ENCODE assay signal across 8 cellular contexts in the genomic region with DNA sequence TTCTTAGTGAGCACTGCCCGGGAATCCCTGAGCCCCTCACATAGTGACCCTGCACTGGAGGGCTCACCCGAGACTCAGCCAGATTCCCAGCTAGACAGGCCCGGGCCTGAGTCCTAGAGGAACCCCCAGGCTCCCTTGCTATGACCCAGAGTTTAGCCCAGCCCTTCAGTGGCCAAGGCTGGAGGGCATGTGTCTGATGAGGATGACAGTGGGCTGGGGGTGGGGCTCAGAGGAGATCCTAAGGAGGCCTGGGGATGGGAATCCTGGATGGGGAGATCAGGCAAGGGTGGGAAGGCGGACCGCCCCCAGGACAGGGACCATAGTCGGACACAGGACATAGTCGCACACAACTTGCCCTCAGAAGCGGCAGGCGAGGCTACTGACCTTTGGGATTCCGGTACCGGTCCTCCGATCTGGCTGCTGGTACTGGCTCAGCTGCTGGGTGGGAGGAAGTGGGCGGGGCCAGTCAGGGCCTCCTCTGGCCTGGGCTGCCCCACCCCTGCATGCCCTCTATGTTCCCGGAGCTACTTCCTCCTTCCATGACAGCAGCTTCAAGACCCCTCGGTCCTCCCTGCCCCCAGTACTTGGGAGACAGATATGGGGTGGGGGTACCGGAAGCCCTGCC. TPM values are rescaled to one million over a fixed set of nuclear protein-coding genes. Genes with fewer than 3 reads are reported as not detected.
DNase-seq lines count a peak whose midpoint lies in the region; ATAC-seq, FAIRE-seq and TF ChIP-seq lines count a peak whose summit lies in the region.

No MANE protein-coding gene starts in this region.

- H3K4me3 ChIP-seq in K562: no peak overlapping the region
- H3K4me3 ChIP-seq in uterus: no peak overlapping the region
- no peak overlapping the region for H3K4me3 ChIP-seq in PC-9

- peaks cover 9 to 24% of the 10 kb centered on the region in 2 experiments; a peak in 4 of 5 replicates for H3K27me3 ChIP-seq in K562 (ENCODE audit: control insufficient read depth in 2 of 2, insufficient read depth in 2 of 2, low read length in 2 of 2)
- no peaks in the 10 kb centered on the region for H3K27me3 ChIP-seq in uterus
- H3K27me3 ChIP-seq in PC-9 (ENCODE audit: insufficient read depth, low read depth): peaks cover 14% of the 10 kb centered on the region; the same call in 1 of the 2 replicates

- no peaks in the 10 kb centered on the region for H3K9me2 ChIP-seq in PC-9 (ENCODE audit: insufficient read depth)

- no peaks in the 10 kb centered on the region for H3F3A ChIP-seq in PC-9 (ENCODE audit: insufficient read depth, low read depth)

- peak overlapping the region; percentile 43 to 95 for H3K27ac Mint-ChIP-seq in natural killer cell

- WGBS in K562 (ENCODE audit: insufficient coverage, low coverage, missing lambda C conversion rate): 32% methylated on average over 16 of the region's 16 CpGs

- H3K9me3 ChIP-seq in K562 (replicated peaks; ENCODE audit: control insufficient read depth, insufficient read depth, low read depth, low read length) (no peaks in the 10 kb centered on the region), uterus (no peaks in the 10 kb centered on the region), PC-9 (ENCODE audit: insufficient read depth, low read depth) (no peaks in the 10 kb centered on the region)

- H3K27ac ChIP-seq in K562 (ENCODE audit: extremely low read depth, low read depth, low read length) (no peak overlapping the region), uterus (peak overlapping the region; percentile 57 to 58), PC-9 (no peak overlapping the region)

- intact Hi-C loops in K562 (cut with micrococcal nuclease) (no loop called here), natural killer cell (cut with micrococcal nuclease) (no loop called here), uterus (cut with DNase I; ENCODE audit: low total_unique reads) (no loop called here), PC-9 (cut with micrococcal nuclease; ENCODE audit: unreplicated experiment) (no loop called here)

- peaks cover 13 to 30% of the 10 kb centered on the region in 2 donors for H3K4me1 Mint-ChIP-seq in natural killer cell

- POLR2A ChIA-PET in K562 (lab: Yijun Ruan, JAX) (interaction anchor here (0.9 to 2.0 kb wide), 3 partner anchors 9 to 287 kb away, joined by 3 to 5 read pairs (median 3); no protein-coding TSS in a partner anchor), PC-9 (lab: Charles Lee; ENCODE audit: unreplicated experiment) (no interaction called here)

- no peak for TF ChIP-seq EP300 in K562 (IDR thresholded peaks at IDR 0.05; ENCODE audit: low read length)

- peak overlapping the region; percentile 28; the same call in 1 of the 2 replicates for H2AFZ ChIP-seq in K562 (ENCODE audit: low read depth, low read length)
- no peak overlapping the region for H2AFZ ChIP-seq in PC-9

- ATAC-seq in K562 (peak; percentile 81), natural killer cell (peak; percentile 74 to 83 (median 79)), HG03175 (IDR thresholded peaks at IDR 0.05; ENCODE audit: unreplicated experiment) (no peak)

- H3K4me2 ChIP-seq in K562 (ENCODE audit: insufficient read depth, low read length) (peak overlapping the region; percentile 9; the same call in 1 of the 2 replicates), PC-9 (no peak overlapping the region)

- H3K79me2 ChIP-seq in K562 (ENCODE audit: control insufficient read depth, insufficient read depth, low read length): no peaks in the 10 kb centered on the region
- no peaks in the 10 kb centered on the region for H3K79me2 ChIP-seq in PC-9 (ENCODE audit: low read depth)

- H3K9ac ChIP-seq in K562 (ENCODE audit: insufficient read depth in 1 of 2, low read depth in 2 of 2, low read length in 2 of 2): peak overlapping the region in 1 of 2 experiments; percentile 45; a peak in 2 of 4 replicates

- CTCF ChIA-PET in K562 (lab: Yijun Ruan, JAX; ENCODE audit: low intra/inter-chr PET ratio): no interaction called here
- CTCF ChIA-PET in PC-9 (lab: Charles Lee): no interaction called here

- TF ChIP-seq CTCF in K562 (IDR thresholded peaks at IDR 0.05 in 2 of 3, conservative IDR thresholded peaks at IDR 0.05 in 1 of 3; ENCODE audit: insufficient read depth in 2 of 3, low read depth in 1 of 3, low read length in 3 of 3) (no peak), natural killer cell (IDR thresholded peaks at IDR 0.05) (no peak), uterus (IDR thresholded peaks at IDR 0.05) (no peak), PC-9 (conservative IDR thresholded peaks at IDR 0.05) (no peak)

- H4K20me1 ChIP-seq in K562 (replicated peaks; ENCODE audit: control insufficient read depth, insufficient read depth, low read length) (no peaks in the 10 kb centered on the region), PC-9 (ENCODE audit: insufficient read depth) (no peaks in the 10 kb centered on the region)

- no peak for TF ChIP-seq RAD21 in K562 (CRISPR knock-in tag; conservative IDR thresholded peaks at IDR 0.05 in 1 of 2, IDR thresholded peaks at IDR 0.05 in 1 of 2)

- DNase-seq in activated gamma-delta T cell treated with Interleukin-2 at 50 U/mL for 16 hours (peak; percentile 62), activated gamma-delta T cell (lab: John Stamatoyannopoulos, UW) (no peak), T-helper 1 cell (peak; percentile 54 to 75 (median 58)), K562 (ENCODE audit: extremely low read depth in 1 of 4, low spot score in 3 of 4) (peak; percentile 53 to 82 (median 70)), natural killer cell (peak; percentile 53), uterus (peak; percentile 31 to 68), PC-9 (no peak)

- H3K27me3 Mint-ChIP-seq in natural killer cell (ENCODE audit: low read depth in 2 of 2): no peaks in the 10 kb centered on the region

- peak overlapping the region; percentile 91 for H3K4me3 Mint-ChIP-seq in natural killer cell

- H3K4me1 ChIP-seq in K562 (replicated peaks in 1 of 2; ENCODE audit: control insufficient read depth in 2 of 2, insufficient read depth in 2 of 2, low read length in 2 of 2) (peaks cover 0 to 33% of the 10 kb centered on the region in 2 experiments; a peak in 2 of 5 replicates), uterus (no peaks in the 10 kb centered on the region), PC-9 (replicated peaks; ENCODE audit: insufficient read depth) (no peaks in the 10 kb centered on the region)

- in situ Hi-C loops in K562 (cut with MboI): no loop called here

- FAIRE-seq in K562 (lab: Jason Lieb, UNC): peak; percentile 11

- no TSS peak for BruUV-seq in K562 (replicated peaks; lab: Mats Ljungman, UMichigan)
- BruUV-seq in PC-9 (replicated peaks; lab: Mats Ljungman, UMichigan): no TSS peak

- no peaks in the 10 kb centered on the region for H3K36me3 Mint-ChIP-seq in natural killer cell

- no peak for TF ChIP-seq POLR2A in K562 (conservative IDR thresholded peaks at IDR 0.05)
- no peak for TF ChIP-seq POLR2A in uterus (IDR thresholded peaks at IDR 0.05)

- H3K36me3 ChIP-seq in K562 (ENCODE audit: control insufficient read depth, insufficient read depth, low read length): no peaks in the 10 kb centered on the region
- no peaks in the 10 kb centered on the region for H3K36me3 ChIP-seq in uterus
- no peaks in the 10 kb centered on the region for H3K36me3 ChIP-seq in PC-9 (ENCODE audit: low read depth)

- no peaks in the 10 kb centered on the region for H3K9me3 Mint-ChIP-seq in natural killer cell

- H3K9me1 ChIP-seq in K562 (ENCODE audit: control insufficient read depth, insufficient read depth, low read length): no peaks in the 10 kb centered on the region

RNA-seq across cellular contexts. Expression of a gene that starts 1.1 kb away (rescaled TPM):
- total RNA-seq in K562 (2011; cell fraction: chromatin; rRNA removed; ENCODE audit: low replicate concordance): not detected in 2 replicates
- not detected in 2 replicates for total RNA-seq in K562 (2011; cell fraction: nucleolus; rRNA removed)
- 0.59 TPM in 1 of 2 replicates, not detected in the other for total RNA-seq in K562 (2011; cell fraction: nucleoplasm; rRNA removed)
- not detected in 2 replicates for total RNA-seq in K562 (2014; rRNA removed)
- 0.44 TPM in 1 of 2 replicates, not detected in the other for total RNA-seq in K562 (2014; rRNA removed; fragmentation: Illumina TruSeq; extraction: Trizol)
- not detected in 2 replicates for total RNA-seq in K562 (2015; rRNA removed; fragmentation: Illumina TruSeq; extraction: Trizol)
- total RNA-seq in K562 (2021): 0.38 and 0.62 TPM in 2 replicates
- polyA plus RNA-seq in K562 (2011; rRNA removed): 0.34 and 0.50 TPM in 2 replicates
- 0.36 and 0.80 TPM in 2 replicates for polyA plus RNA-seq in K562 (2011; cell fraction: cytosol; rRNA removed)
- 0.38 and 0.46 TPM in 2 replicates for polyA plus RNA-seq in K562 (2011; cell fraction: nucleus; rRNA removed)
- 0.86 and 0.99 TPM in 2 replicates for polyA plus RNA-seq in K562 (2012)
- 0.12 and 0.39 TPM in 2 replicates for polyA plus RNA-seq in K562 (2014; fragmentation: Illumina TruSeq; extraction: Trizol)
- under 1 TPM; 0.15 to 0.18 TPM for polyA plus RNA-seq in K562 (2014; fragmentation: Nextera tagmentation; extraction: Ambion mirVana)
- 0.57 TPM in 1 of 2 replicates, not detected in the other for polyA plus RNA-seq in K562 (2014; rRNA removed)
- not detected in 2 replicates for polyA minus RNA-seq in K562 (2011; rRNA and poly(A)+ RNA removed)
- polyA minus RNA-seq in K562 (2011; cell fraction: cytosol; rRNA and poly(A)+ RNA removed): not detected in 2 replicates
- not detected in 2 replicates for polyA minus RNA-seq in K562 (2011; cell fraction: nucleus; rRNA and poly(A)+ RNA removed)
- total RNA-seq in natural killer cell: 10 to 100 TPM; 26.9 to 28.9 (median 27.2) TPM
- total RNA-seq in uterus: 10 to 100 TPM in 1 of 4 donors, 1 to 10 TPM in 2, under 1 TPM in 1; 0.29 to 13.4 (median 4.9) TPM
- total RNA-seq in PC-9 (2021): not detected in 2 replicates

RNA-seq across cellular contexts. Expression of a gene that starts 12.4 kb away (rescaled TPM):
- total RNA-seq in K562 (2011; cell fraction: chromatin; rRNA removed; ENCODE audit: low replicate concordance): not detected in 2 replicates
- total RNA-seq in K562 (2011; cell fraction: nucleolus; rRNA removed): not detected in 2 replicates
- not detected in 2 replicates for total RNA-seq in K562 (2011; cell fraction: nucleoplasm; rRNA removed)
- total RNA-seq in K562 (2014; rRNA removed): not detected in 2 replicates
- total RNA-seq in K562 (2014; rRNA removed; fragmentation: Illumina TruSeq; extraction: Trizol): not detected in 2 replicates
- not detected in 2 replicates for total RNA-seq in K562 (2015; rRNA removed; fragmentation: Illumina TruSeq; extraction: Trizol)
- total RNA-seq in K562 (2021): not detected in 2 replicates
- not detected in 2 replicates for polyA plus RNA-seq in K562 (2011; rRNA removed)
- polyA plus RNA-seq in K562 (2011; cell fraction: cytosol; rRNA removed): not detected in 2 replicates
- polyA plus RNA-seq in K562 (2011; cell fraction: nucleus; rRNA removed): not detected in 2 replicates
- polyA plus RNA-seq in K562 (2012): not detected in 2 replicates
- not detected in 2 replicates for polyA plus RNA-seq in K562 (2014; fragmentation: Illumina TruSeq; extraction: Trizol)
- polyA plus RNA-seq in K562 (2014; fragmentation: Nextera tagmentation; extraction: Ambion mirVana): not detected
- polyA plus RNA-seq in K562 (2014; rRNA removed): not detected in 2 replicates
- not detected in 2 replicates for polyA minus RNA-seq in K562 (2011; rRNA and poly(A)+ RNA removed)
- not detected in 2 replicates for polyA minus RNA-seq in K562 (2011; cell fraction: cytosol; rRNA and poly(A)+ RNA removed)
- polyA minus RNA-seq in K562 (2011; cell fraction: nucleus; rRNA and poly(A)+ RNA removed): not detected in 2 replicates
- not detected for total RNA-seq in natural killer cell
- total RNA-seq in uterus: not detected
- not detected in 2 replicates for total RNA-seq in PC-9 (2021)

RNA-seq across cellular contexts. Expression of a gene that starts 20.0 kb away (rescaled TPM):
- not detected in 2 replicates for total RNA-seq in K562 (2011; cell fraction: chromatin; rRNA removed; ENCODE audit: low replicate concordance)
- total RNA-seq in K562 (2011; cell fraction: nucleolus; rRNA removed): not detected in 2 replicates
- not detected in 2 replicates for total RNA-seq in K562 (2011; cell fraction: nucleoplasm; rRNA removed)
- total RNA-seq in K562 (2014; rRNA removed) (not detected in 2 replicates), K562 (2014; rRNA removed; fragmentation: Illumina TruSeq; extraction: Trizol) (not detected in 2 replicates), K562 (2015; rRNA removed; fragmentation: Illumina TruSeq; extraction: Trizol) (not detected in 2 replicates), K562 (2021) (not detected in 2 replicates), natural killer cell (not detected), uterus (not detected), PC-9 (2021) (not detected in 2 replicates)
- polyA plus RNA-seq in K562 (2011; rRNA removed) (not detected in 2 replicates), K562 (2014; fragmentation: Illumina TruSeq; extraction: Trizol) (not detected in 2 replicates), K562 (2014; fragmentation: Nextera tagmentation; extraction: Ambion mirVana) (not detected), K562 (2014; rRNA removed) (not detected in 2 replicates)
- polyA plus RNA-seq in K562 (2011; cell fraction: cytosol; rRNA removed): not detected in 2 replicates
- not detected in 2 replicates for polyA plus RNA-seq in K562 (2011; cell fraction: nucleus; rRNA removed)
- not detected in 2 replicates for polyA plus RNA-seq in K562 (2012)
- polyA minus RNA-seq in K562 (2011; rRNA and poly(A)+ RNA removed): not detected in 2 replicates
- not detected in 2 replicates for polyA minus RNA-seq in K562 (2011; cell fraction: cytosol; rRNA and poly(A)+ RNA removed)
- polyA minus RNA-seq in K562 (2011; cell fraction: nucleus; rRNA and poly(A)+ RNA removed): not detected in 2 replicates

RNA-seq across cellular contexts. Expression of a gene that starts 34.7 kb away (rescaled TPM):
- total RNA-seq in K562 (2011; cell fraction: chromatin; rRNA removed; ENCODE audit: low replicate concordance): not detected in 2 replicates
- total RNA-seq in K562 (2011; cell fraction: nucleolus; rRNA removed): not detected in 2 replicates
- total RNA-seq in K562 (2011; cell fraction: nucleoplasm; rRNA removed): not detected in 2 replicates
- total RNA-seq in K562 (2014; rRNA removed) (not detected in 2 replicates), K562 (2014; rRNA removed; fragmentation: Illumina TruSeq; extraction: Trizol) (not detected in 2 replicates), K562 (2015; rRNA removed; fragmentation: Illumina TruSeq; extraction: Trizol) (not detected in 2 replicates), K562 (2021) (not detected in 2 replicates), natural killer cell (not detected), uterus (not detected), PC-9 (2021) (not detected in 2 replicates)
- polyA plus RNA-seq in K562 (2011; rRNA removed) (not detected in 2 replicates), K562 (2014; fragmentation: Illumina TruSeq; extraction: Trizol) (not detected in 2 replicates), K562 (2014; fragmentation: Nextera tagmentation; extraction: Ambion mirVana) (not detected), K562 (2014; rRNA removed) (not detected in 2 replicates)
- not detected in 2 replicates for polyA plus RNA-seq in K562 (2011; cell fraction: cytosol; rRNA removed)
- polyA plus RNA-seq in K562 (2011; cell fraction: nucleus; rRNA removed): not detected in 2 replicates
- 0.25 TPM in 1 of 2 replicates, not detected in the other for polyA plus RNA-seq in K562 (2012)
- not detected in 2 replicates for polyA minus RNA-seq in K562 (2011; rRNA and poly(A)+ RNA removed)
- polyA minus RNA-seq in K562 (2011; cell fraction: cytosol; rRNA and poly(A)+ RNA removed): not detected in 2 replicates
- polyA minus RNA-seq in K562 (2011; cell fraction: nucleus; rRNA and poly(A)+ RNA removed): not detected in 2 replicates

RNA-seq across cellular contexts. Expression of a gene that starts 41.7 kb away (rescaled TPM):
- total RNA-seq in K562 (2011; cell fraction: chromatin; rRNA removed; ENCODE audit: low replicate concordance): 2.2 and 9.7 TPM in 2 replicates
- 4.7 and 5.7 TPM in 2 replicates for total RNA-seq in K562 (2011; cell fraction: nucleolus; rRNA removed)
- 2.8 and 3.1 TPM in 2 replicates for total RNA-seq in K562 (2011; cell fraction: nucleoplasm; rRNA removed)
- total RNA-seq in K562 (2014; rRNA removed) (1.6 and 1.8 TPM in 2 replicates), K562 (2014; rRNA removed; fragmentation: Illumina TruSeq; extraction: Trizol) (0.73 and 1.4 TPM in 2 replicates), K562 (2015; rRNA removed; fragmentation: Illumina TruSeq; extraction: Trizol) (0.08 and 0.29 TPM in 2 replicates), K562 (2021) (1.1 and 1.4 TPM in 2 replicates), natural killer cell (under 1 TPM; 0.10 to 0.14 (median 0.14) TPM), uterus (under 1 TPM in 2 of 4 donors, not detected in 2; 0.14 to 0.24 TPM), PC-9 (2021) (1.4 and 1.7 TPM in 2 replicates)
- polyA plus RNA-seq in K562 (2011; rRNA removed) (0.50 and 0.60 TPM in 2 replicates), K562 (2014; fragmentation: Illumina TruSeq; extraction: Trizol) (1.9 and 4.6 TPM in 2 replicates), K562 (2014; fragmentation: Nextera tagmentation; extraction: Ambion mirVana) (1 to 10 TPM; 1.7 to 2.6 TPM), K562 (2014; rRNA removed) (0.54 and 2.1 TPM in 2 replicates)
- polyA plus RNA-seq in K562 (2011; cell fraction: cytosol; rRNA removed): 0.21 and 0.37 TPM in 2 replicates
- 0.91 and 1.9 TPM in 2 replicates for polyA plus RNA-seq in K562 (2011; cell fraction: nucleus; rRNA removed)
- 0.78 and 3.2 TPM in 2 replicates for polyA plus RNA-seq in K562 (2012)
- 1.5 and 2.6 TPM in 2 replicates for polyA minus RNA-seq in K562 (2011; rRNA and poly(A)+ RNA removed)
- polyA minus RNA-seq in K562 (2011; cell fraction: cytosol; rRNA and poly(A)+ RNA removed): not detected in 2 replicates
- 3.4 and 4.6 TPM in 2 replicates for polyA minus RNA-seq in K562 (2011; cell fraction: nucleus; rRNA and poly(A)+ RNA removed)

Comparison
In these comparisons a context has a peak if more than half of its experiments do, and no peak if none do; other contexts are left out.
1. DNase-seq: peak in activated gamma-delta T cell treated with Interleukin-2 at 50 U/mL for 16 hours (single experiment), T-helper 1 cell (5 of 5), K562 (4 of 4), natural killer cell (single experiment) and uterus (2 of 2); none in activated gamma-delta T cell (single experiment) and PC-9 (0 of 2).
2. H3K27ac ChIP-seq: peak in uterus (2 of 2); none in K562 (single experiment) and PC-9 (single experiment).